1 cellular context compared by ENCODE assay signal in the genomic region with DNA sequence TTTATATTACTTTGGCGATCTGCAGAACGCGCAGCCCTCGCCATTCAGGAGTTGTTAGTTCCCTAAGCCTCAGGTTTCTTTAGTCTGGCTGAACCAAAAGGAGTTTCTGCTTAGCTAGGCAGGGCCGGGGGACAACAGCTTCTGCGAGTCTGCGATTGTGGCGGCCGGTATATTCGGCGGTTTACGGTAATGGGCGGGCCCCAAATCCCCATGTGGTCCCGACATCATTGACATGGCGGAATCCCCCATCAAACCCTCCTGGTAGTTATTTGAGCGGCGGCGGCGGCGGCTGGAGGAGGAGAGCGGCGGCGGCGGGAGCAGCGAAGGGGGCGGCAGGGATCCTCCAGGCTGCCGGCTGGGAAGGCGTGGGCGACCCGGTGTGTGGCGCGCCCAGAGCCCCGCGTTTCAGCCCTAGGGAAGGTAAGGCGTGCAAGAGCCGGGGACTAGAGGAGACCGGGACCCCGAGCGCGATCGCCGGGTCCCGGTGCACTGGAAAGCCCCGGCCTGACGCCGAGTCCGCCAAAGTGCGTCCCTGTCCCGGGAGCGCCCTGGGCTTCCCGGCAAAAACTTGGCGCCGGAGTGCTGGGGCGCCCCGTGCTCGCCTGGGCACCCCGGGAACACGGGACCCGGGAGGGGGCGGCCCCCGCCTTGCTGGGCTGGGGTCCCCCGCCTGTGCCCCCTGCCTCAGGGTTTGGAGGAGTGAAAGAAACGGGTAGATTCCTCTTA.
A peak's percentile ranks its signal among the peaks of the same experiment; 100 is the strongest.
TF ChIP-seq lines count a peak whose summit lies in the region.

A gene (plus strand): TSS at position 227 of the 726 bp plus-strand sequence. CDS start 72,902 bp downstream, outside the sequence.

TF ChIP-seq in HepG2, 621 proteins besides CTCF, POLR2A, EP300 and RAD21 (continued from another document and continues in another):
- TF ChIP-seq ASH2L (IDR thresholded peaks at IDR 0.05; ENCODE audit: insufficient read length, low read depth, low read length) (no peak), ZNF546 (CRISPR knock-in tag; conservative IDR thresholded peaks at IDR 0.05) (peak; percentile 57; the same call in 1 of the 2 replicates), IKZF1 (IDR thresholded peaks at IDR 0.05) (no peak), ZBTB3 (CRISPR knock-in tag; IDR thresholded peaks at IDR 0.05; ENCODE audit: borderline replicate concordance, low read depth) (0 out of 2 replicates have a peak, but pooled peaks have one; percentile 1), KAT7 (CRISPR knock-in tag; IDR thresholded peaks at IDR 0.05; ENCODE audit: borderline replicate concordance) (peak; percentile 95), KDM3A (CRISPR knock-in tag; IDR thresholded peaks at IDR 0.05; ENCODE audit: low read depth) (no peak), RELA (CRISPR knock-in tag; IDR thresholded peaks at IDR 0.05) (no peak), ISL2 (CRISPR knock-in tag; IDR thresholded peaks at IDR 0.05) (peak; percentile 38; the same call in 1 of the 2 replicates), ZNF614 (CRISPR knock-in tag; IDR thresholded peaks at IDR 0.05; ENCODE audit: borderline replicate concordance) (no peak), ETV6 (CRISPR knock-in tag; conservative IDR thresholded peaks at IDR 0.05) (peak; percentile 87), ZNF331 (CRISPR knock-in tag; IDR thresholded peaks at IDR 0.05) (peak; percentile 39), ZNF431 (CRISPR knock-in tag; IDR thresholded peaks at IDR 0.05; ENCODE audit: borderline replicate concordance, low read depth) (0 out of 2 replicates have a peak, but pooled peaks have one; percentile 24), SMAD3 (CRISPR knock-in tag; IDR thresholded peaks at IDR 0.05) (no peak; the same call in 1 of the 2 replicates), POLR2AphosphoS5 (IDR thresholded peaks at IDR 0.05; ENCODE audit: low read depth, low read length) (peak; percentile 72; the same call in 1 of the 2 replicates), ZNF235 (CRISPR knock-in tag; IDR thresholded peaks at IDR 0.05; ENCODE audit: borderline replicate concordance) (no peak), HOXD1 (CRISPR knock-in tag; IDR thresholded peaks at IDR 0.05) (no peak; the same call in 1 of the 2 replicates), ZNF224 (CRISPR knock-in tag; IDR thresholded peaks at IDR 0.05) (0 out of 2 replicates have a peak, but pooled peaks have one; percentile 57), NONO (IDR thresholded peaks at IDR 0.05) (no peak), NONO (CRISPR knock-in tag; conservative IDR thresholded peaks at IDR 0.05) (peak; percentile 69), ZNF30 (CRISPR knock-in tag; IDR thresholded peaks at IDR 0.05) (no peak), NR1H2 (CRISPR knock-in tag; IDR thresholded peaks at IDR 0.05; ENCODE audit: borderline replicate concordance, low read depth) (no peak), NFE2L1 (CRISPR knock-in tag; IDR thresholded peaks at IDR 0.05; ENCODE audit: borderline replicate concordance) (no peak), NFKB2 (CRISPR knock-in tag; IDR thresholded peaks at IDR 0.05; ENCODE audit: borderline replicate concordance) (peak; percentile 86; the same call in 1 of the 2 replicates), RNF2 (conservative IDR thresholded peaks at IDR 0.05; ENCODE audit: low read depth) (no peak), ZNF326 (CRISPR knock-in tag; IDR thresholded peaks at IDR 0.05; ENCODE audit: borderline replicate concordance) (no peak), NR3C1 (CRISPR knock-in tag; IDR thresholded peaks at IDR 0.05) (no peak), TOE1 (CRISPR knock-in tag; IDR thresholded peaks at IDR 0.05) (no peak; the same call in 1 of the 2 replicates), ZNF777 (CRISPR knock-in tag; IDR thresholded peaks at IDR 0.05) (no peak), RBAK (CRISPR knock-in tag; IDR thresholded peaks at IDR 0.05) (0 out of 2 replicates have a peak, but pooled peaks have one; percentile 45), ZNF253 (CRISPR knock-in tag; IDR thresholded peaks at IDR 0.05; ENCODE audit: borderline replicate concordance) (no peak), FOSL2 (CRISPR knock-in tag; IDR thresholded peaks at IDR 0.05) (peak; percentile 47), HOXA3 (CRISPR knock-in tag; IDR thresholded peaks at IDR 0.05) (peak; percentile 88), TAF15 (IDR thresholded peaks at IDR 0.05; ENCODE audit: low read depth, low read length, poor library complexity, severe bottlenecking) (peak; percentile 68)
- TF ChIP-seq, protein P1, sequence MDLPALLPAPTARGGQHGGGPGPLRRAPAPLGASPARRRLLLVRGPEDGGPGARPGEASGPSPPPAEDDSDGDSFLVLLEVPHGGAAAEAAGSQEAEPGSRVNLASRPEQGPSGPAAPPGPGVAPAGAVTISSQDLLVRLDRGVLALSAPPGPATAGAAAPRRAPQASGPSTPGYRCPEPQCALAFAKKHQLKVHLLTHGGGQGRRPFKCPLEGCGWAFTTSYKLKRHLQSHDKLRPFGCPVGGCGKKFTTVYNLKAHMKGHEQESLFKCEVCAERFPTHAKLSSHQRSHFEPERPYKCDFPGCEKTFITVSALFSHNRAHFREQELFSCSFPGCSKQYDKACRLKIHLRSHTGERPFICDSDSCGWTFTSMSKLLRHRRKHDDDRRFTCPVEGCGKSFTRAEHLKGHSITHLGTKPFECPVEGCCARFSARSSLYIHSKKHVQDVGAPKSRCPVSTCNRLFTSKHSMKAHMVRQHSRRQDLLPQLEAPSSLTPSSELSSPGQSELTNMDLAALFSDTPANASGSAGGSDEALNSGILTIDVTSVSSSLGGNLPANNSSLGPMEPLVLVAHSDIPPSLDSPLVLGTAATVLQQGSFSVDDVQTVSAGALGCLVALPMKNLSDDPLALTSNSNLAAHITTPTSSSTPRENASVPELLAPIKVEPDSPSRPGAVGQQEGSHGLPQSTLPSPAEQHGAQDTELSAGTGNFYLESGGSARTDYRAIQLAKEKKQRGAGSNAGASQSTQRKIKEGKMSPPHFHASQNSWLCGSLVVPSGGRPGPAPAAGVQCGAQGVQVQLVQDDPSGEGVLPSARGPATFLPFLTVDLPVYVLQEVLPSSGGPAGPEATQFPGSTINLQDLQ (CRISPR knock-in tag; IDR thresholded peaks at IDR 0.05) = peak; percentile 59; the same call in 1 of the 2 replicates
- TF ChIP-seq, protein P2, sequence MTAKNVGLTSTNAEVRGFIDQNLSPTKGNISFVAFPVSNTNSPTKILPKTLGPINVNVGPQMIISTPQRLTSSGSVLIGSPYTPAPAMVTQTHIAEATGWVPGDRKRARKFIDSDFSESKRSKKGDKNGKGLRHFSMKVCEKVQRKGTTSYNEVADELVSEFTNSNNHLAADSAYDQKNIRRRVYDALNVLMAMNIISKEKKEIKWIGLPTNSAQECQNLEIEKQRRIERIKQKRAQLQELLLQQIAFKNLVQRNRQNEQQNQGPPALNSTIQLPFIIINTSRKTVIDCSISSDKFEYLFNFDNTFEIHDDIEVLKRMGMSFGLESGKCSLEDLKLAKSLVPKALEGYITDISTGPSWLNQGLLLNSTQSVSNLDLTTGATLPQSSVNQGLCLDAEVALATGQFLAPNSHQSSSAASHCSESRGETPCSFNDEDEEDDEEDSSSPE (CRISPR knock-in tag; IDR thresholded peaks at IDR 0.05) = no peak
- TF ChIP-seq, protein P3, sequence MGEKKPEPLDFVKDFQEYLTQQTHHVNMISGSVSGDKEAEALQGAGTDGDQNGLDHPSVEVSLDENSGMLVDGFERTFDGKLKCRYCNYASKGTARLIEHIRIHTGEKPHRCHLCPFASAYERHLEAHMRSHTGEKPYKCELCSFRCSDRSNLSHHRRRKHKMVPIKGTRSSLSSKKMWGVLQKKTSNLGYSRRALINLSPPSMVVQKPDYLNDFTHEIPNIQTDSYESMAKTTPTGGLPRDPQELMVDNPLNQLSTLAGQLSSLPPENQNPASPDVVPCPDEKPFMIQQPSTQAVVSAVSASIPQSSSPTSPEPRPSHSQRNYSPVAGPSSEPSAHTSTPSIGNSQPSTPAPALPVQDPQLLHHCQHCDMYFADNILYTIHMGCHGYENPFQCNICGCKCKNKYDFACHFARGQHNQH (CRISPR knock-in tag; IDR thresholded peaks at IDR 0.05) = peak; percentile 51; the same call in 1 of the 2 replicates
- TF ChIP-seq, protein P4, sequence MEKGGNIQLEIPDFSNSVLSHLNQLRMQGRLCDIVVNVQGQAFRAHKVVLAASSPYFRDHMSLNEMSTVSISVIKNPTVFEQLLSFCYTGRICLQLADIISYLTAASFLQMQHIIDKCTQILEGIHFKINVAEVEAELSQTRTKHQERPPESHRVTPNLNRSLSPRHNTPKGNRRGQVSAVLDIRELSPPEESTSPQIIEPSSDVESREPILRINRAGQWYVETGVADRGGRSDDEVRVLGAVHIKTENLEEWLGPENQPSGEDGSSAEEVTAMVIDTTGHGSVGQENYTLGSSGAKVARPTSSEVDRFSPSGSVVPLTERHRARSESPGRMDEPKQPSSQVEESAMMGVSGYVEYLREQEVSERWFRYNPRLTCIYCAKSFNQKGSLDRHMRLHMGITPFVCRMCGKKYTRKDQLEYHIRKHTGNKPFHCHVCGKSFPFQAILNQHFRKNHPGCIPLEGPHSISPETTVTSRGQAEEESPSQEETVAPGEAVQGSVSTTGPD (CRISPR knock-in tag; IDR thresholded peaks at IDR 0.05) = no peak
- TF ChIP-seq, protein P5, sequence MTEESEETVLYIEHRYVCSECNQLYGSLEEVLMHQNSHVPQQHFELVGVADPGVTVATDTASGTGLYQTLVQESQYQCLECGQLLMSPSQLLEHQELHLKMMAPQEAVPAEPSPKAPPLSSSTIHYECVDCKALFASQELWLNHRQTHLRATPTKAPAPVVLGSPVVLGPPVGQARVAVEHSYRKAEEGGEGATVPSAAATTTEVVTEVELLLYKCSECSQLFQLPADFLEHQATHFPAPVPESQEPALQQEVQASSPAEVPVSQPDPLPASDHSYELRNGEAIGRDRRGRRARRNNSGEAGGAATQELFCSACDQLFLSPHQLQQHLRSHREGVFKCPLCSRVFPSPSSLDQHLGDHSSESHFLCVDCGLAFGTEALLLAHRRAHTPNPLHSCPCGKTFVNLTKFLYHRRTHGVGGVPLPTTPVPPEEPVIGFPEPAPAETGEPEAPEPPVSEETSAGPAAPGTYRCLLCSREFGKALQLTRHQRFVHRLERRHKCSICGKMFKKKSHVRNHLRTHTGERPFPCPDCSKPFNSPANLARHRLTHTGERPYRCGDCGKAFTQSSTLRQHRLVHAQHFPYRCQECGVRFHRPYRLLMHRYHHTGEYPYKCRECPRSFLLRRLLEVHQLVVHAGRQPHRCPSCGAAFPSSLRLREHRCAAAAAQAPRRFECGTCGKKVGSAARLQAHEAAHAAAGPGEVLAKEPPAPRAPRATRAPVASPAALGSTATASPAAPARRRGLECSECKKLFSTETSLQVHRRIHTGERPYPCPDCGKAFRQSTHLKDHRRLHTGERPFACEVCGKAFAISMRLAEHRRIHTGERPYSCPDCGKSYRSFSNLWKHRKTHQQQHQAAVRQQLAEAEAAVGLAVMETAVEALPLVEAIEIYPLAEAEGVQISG (CRISPR knock-in tag; IDR thresholded peaks at IDR 0.05) = peak; percentile 66
- TF ChIP-seq, protein P6, sequence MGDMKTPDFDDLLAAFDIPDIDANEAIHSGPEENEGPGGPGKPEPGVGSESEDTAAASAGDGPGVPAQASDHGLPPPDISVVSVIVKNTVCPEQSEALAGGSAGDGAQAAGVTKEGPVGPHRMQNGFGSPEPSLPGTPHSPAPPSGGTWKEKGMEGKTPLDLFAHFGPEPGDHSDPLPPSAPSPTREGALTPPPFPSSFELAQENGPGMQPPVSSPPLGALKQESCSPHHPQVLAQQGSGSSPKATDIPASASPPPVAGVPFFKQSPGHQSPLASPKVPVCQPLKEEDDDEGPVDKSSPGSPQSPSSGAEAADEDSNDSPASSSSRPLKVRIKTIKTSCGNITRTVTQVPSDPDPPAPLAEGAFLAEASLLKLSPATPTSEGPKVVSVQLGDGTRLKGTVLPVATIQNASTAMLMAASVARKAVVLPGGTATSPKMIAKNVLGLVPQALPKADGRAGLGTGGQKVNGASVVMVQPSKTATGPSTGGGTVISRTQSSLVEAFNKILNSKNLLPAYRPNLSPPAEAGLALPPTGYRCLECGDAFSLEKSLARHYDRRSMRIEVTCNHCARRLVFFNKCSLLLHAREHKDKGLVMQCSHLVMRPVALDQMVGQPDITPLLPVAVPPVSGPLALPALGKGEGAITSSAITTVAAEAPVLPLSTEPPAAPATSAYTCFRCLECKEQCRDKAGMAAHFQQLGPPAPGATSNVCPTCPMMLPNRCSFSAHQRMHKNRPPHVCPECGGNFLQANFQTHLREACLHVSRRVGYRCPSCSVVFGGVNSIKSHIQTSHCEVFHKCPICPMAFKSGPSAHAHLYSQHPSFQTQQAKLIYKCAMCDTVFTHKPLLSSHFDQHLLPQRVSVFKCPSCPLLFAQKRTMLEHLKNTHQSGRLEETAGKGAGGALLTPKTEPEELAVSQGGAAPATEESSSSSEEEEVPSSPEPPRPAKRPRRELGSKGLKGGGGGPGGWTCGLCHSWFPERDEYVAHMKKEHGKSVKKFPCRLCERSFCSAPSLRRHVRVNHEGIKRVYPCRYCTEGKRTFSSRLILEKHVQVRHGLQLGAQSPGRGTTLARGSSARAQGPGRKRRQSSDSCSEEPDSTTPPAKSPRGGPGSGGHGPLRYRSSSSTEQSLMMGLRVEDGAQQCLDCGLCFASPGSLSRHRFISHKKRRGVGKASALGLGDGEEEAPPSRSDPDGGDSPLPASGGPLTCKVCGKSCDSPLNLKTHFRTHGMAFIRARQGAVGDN (CRISPR knock-in tag; IDR thresholded peaks at IDR 0.05) = peak; percentile 70
- TF ChIP-seq, protein P7, sequence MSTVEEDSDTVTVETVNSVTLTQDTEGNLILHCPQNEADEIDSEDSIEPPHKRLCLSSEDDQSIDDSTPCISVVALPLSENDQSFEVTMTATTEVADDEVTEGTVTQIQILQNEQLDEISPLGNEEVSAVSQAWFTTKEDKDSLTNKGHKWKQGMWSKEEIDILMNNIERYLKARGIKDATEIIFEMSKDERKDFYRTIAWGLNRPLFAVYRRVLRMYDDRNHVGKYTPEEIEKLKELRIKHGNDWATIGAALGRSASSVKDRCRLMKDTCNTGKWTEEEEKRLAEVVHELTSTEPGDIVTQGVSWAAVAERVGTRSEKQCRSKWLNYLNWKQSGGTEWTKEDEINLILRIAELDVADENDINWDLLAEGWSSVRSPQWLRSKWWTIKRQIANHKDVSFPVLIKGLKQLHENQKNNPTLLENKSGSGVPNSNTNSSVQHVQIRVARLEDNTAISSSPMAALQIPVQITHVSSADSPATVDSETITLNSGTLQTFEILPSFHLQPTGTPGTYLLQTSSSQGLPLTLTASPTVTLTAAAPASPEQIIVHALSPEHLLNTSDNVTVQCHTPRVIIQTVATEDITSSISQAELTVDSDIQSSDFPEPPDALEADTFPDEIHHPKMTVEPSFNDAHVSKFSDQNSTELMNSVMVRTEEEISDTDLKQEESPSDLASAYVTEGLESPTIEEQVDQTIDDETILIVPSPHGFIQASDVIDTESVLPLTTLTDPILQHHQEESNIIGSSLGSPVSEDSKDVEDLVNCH (CRISPR knock-in tag; IDR thresholded peaks at IDR 0.05) = no peak
- TF ChIP-seq, protein P8, sequence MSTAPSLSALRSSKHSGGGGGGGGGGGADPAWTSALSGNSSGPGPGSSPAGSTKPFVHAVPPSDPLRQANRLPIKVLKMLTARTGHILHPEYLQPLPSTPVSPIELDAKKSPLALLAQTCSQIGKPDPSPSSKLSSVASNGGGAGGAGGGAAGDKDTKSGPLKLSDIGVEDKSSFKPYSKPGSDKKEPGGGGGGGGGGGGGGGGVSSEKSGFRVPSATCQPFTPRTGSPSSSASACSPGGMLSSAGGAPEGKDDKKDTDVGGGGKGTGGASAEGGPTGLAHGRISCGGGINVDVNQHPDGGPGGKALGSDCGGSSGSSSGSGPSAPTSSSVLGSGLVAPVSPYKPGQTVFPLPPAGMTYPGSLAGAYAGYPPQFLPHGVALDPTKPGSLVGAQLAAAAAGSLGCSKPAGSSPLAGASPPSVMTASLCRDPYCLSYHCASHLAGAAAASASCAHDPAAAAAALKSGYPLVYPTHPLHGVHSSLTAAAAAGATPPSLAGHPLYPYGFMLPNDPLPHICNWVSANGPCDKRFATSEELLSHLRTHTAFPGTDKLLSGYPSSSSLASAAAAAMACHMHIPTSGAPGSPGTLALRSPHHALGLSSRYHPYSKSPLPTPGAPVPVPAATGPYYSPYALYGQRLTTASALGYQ (CRISPR knock-in tag; IDR thresholded peaks at IDR 0.05) = no peak
